6 cellular contexts compared by ENCODE assay signal in the genomic region with DNA sequence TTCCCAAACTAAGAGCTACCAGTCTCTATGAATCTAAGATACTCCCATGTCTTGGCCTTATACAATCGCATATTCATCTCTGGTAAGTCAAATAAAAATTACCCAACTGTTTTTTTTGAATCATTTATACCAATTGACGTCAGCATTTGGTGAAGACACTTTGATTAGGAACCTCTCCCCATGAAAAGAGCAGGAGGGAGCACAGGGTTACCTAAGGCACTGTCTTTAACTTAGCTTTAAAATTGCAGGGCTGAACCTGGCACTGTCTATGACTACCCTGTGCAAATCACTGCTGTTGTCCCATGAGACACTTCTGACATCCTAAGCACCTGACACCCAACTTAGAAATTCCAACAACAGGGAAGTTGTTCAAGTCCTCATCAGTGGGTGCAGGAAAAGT.
"Had no signal": no experiment of that assay in that cellular context is flagged by ENCODE, and none has a peak within 500 bp of the region (broad histone marks: within the 10 kb centered on the region; RNA-seq: fewer than 3 reads in every experiment).

No MANE protein-coding gene starts in this region.

- DNase-seq: GM23248, GOT3, H7, H9, HCEC 1CT, HFFc6 had no signal
